Comparison of ENCODE assay signal across 26 cellular contexts in the genomic region with DNA sequence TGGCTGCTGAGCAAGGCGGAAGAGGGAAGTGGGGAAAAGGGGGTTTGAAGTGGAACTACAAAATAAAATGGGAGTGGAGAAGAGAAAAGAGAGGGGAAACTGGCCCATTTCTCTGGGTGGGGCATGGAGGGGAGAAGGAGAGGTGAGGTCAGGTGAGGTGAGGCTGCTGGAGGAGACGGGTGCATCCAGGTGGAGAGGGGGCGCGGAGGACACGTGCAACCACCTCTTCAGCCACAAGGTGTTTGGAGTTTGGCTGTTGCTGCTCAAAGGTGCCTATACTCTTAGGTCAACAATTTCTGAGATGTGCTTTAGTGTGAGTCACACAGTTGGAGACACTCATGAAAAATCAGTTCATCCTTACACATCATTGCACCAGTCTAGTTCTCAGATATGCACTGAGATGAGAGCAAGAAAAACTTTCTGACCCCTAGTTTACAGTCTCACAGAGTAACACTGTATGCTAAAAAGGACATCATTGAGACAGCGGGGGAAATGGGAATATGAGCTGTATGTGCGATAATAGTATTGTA. TPM values are rescaled to one million over a fixed set of nuclear protein-coding genes. Genes with fewer than 3 reads are reported as not detected.
DNase-seq lines count a peak whose midpoint lies in the region; ATAC-seq and TF ChIP-seq lines count a peak whose summit lies in the region.
"Had no signal": no experiment of that assay in that cellular context is flagged by ENCODE, and none has a peak within 500 bp of the region (broad histone marks: within the 10 kb centered on the region; RNA-seq: fewer than 3 reads in every experiment).

No MANE protein-coding gene starts in this region.

- H3K27me3 ChIP-seq in GM23248 (replicated peaks; ENCODE audit: insufficient read depth): peaks cover 27% of the 10 kb centered on the region
- H3K27me3 ChIP-seq: body of pancreas, ovary had no signal

- no peaks in the 10 kb centered on the region for H3K9me3 ChIP-seq in GM23248 (ENCODE audit: low read depth)
- H3K9me3 ChIP-seq: body of pancreas, esophagus muscularis mucosa, HAP-1, ovary, right atrium auricular region had no signal

- no peak overlapping the region for H2AFZ ChIP-seq in GM23248

- H3K9ac ChIP-seq in GM23248: no peak overlapping the region

- 90 to 94% methylated on average over 7 of the region's 7 CpGs for WGBS in GM23248 (ENCODE audit: low coverage in 1 of 2, low lambda C conversion rate in 2 of 2, missing lambda C conversion rate in 2 of 2), 2 experiments

- no peak overlapping the region for H3K4me3 ChIP-seq in GM23248
- H3K4me3 ChIP-seq: body of pancreas, esophagus muscularis mucosa, HAP-1, ovary, right atrium auricular region had no signal

- H3K4me1 Mint-ChIP-seq in type B pancreatic cell (ENCODE audit: unreplicated experiment): peaks cover 39% of the 10 kb centered on the region
- 0 out of 2 replicates have a peak, but pooled peaks cover 19% of the 10 kb centered on the region for H3K4me1 Mint-ChIP-seq in HFFc6 (ENCODE audit: low read depth)

- H3K36me3 Mint-ChIP-seq in type B pancreatic cell (no peaks in the 10 kb centered on the region), HFFc6 (ENCODE audit: low read depth) (no peaks in the 10 kb centered on the region)
- H3K36me3 Mint-ChIP-seq: CD8-positive, alpha-beta T cell; naive thymus-derived CD8-positive, alpha-beta T cell had no signal

- H3K27me3 Mint-ChIP-seq in type B pancreatic cell (peaks cover 53% of the 10 kb centered on the region), HFFc6 (ENCODE audit: insufficient read depth) (peaks cover 44% of the 10 kb centered on the region)

- no peaks in the 10 kb centered on the region for H3K36me3 ChIP-seq in GM23248 (ENCODE audit: low read depth)
- H3K36me3 ChIP-seq: esophagus muscularis mucosa, HAP-1, ovary, right atrium auricular region had no signal

- H3K27ac ChIP-seq in GM23248: no peak overlapping the region
- H3K27ac ChIP-seq: body of pancreas, esophagus muscularis mucosa, ovary, right atrium auricular region had no signal

- TF ChIP-seq CTCF in type B pancreatic cell (conservative IDR thresholded peaks at IDR 0.05): no peak
- no peak for TF ChIP-seq CTCF in HFFc6 (IDR thresholded peaks at IDR 0.05)

- H3K4me2 ChIP-seq in GM23248 (ENCODE audit: unreplicated experiment): no peak overlapping the region

- in situ Hi-C loops in GM23248 (cut with MboI): no loop called here

- H4K20me1 ChIP-seq in GM23248 (ENCODE audit: insufficient read depth): no peaks in the 10 kb centered on the region

- H3K4me1 ChIP-seq in GM23248 (ENCODE audit: insufficient read depth): no peaks in the 10 kb centered on the region
- H3K4me1 ChIP-seq: HAP-1 had no signal

- H3F3A ChIP-seq in GM23248 (ENCODE audit: insufficient read depth): no peaks in the 10 kb centered on the region

- H3K4me3 Mint-ChIP-seq in type B pancreatic cell (no peak overlapping the region), HFFc6 (no peak overlapping the region)
- H3K4me3 Mint-ChIP-seq: activated CD4-positive, alpha-beta T cell treated with anti-CD3 and anti-CD28 coated beads for 36 hours; CD8-positive, alpha-beta T cell; naive thymus-derived CD8-positive, alpha-beta T cell; stimulated activated naive CD8-positive, alpha-beta T cell treated with anti-CD3 and anti-CD28 coated beads, Interleukin-15, Interleukin-2, amounts not matched to agents 100 ng/mL and 50 ng/mL, for 24 hours had no signal

- H3K79me2 ChIP-seq in GM23248 (ENCODE audit: insufficient read depth): no peaks in the 10 kb centered on the region

- DNase-seq in GM23248: peak; percentile 54
- peak; percentile 32 for DNase-seq in SW480 (ENCODE audit: low spot score)
- DNase-seq in type B pancreatic cell (ENCODE audit: extremely low spot score, unreplicated experiment): no peak
- DNase-seq in HFFc6: no peak
- no peak for DNase-seq in NCI-H2107 treated with DMSO at 0.1 percent for 48 hours (lab: John Stamatoyannopoulos, UW; ENCODE audit: unreplicated experiment)
- DNase-seq: activated CD4-positive, alpha-beta T cell treated with anti-CD3 and anti-CD28 coated beads for 36 hours; activated T-cell treated with anti-CD3 and anti-CD28 coated beads, Interleukin-2, amount 50 U/mL, for 1 hour; body of pancreas; CD8-positive, alpha-beta T cell; DMS 273 treated with DMSO at 0.1 percent for 48 hours; effector CD8-positive, alpha-beta T cell; GDM1; hypothalamus; left ventricle myocardium superior; midbrain; naive thymus-derived CD8-positive, alpha-beta T cell; NCI-H2081; ovary; Right ventricle myocardium superior; SW 1271 had no signal

- H3K27ac Mint-ChIP-seq in type B pancreatic cell (peak overlapping the region; percentile 15), HFFc6 (no peak overlapping the region)
- H3K27ac Mint-ChIP-seq: activated CD4-positive, alpha-beta T cell treated with anti-CD3 and anti-CD28 coated beads for 36 hours; CD8-positive, alpha-beta T cell; stimulated activated naive CD8-positive, alpha-beta T cell treated with anti-CD3 and anti-CD28 coated beads, Interleukin-15, Interleukin-2, amounts not matched to agents 100 ng/mL and 50 ng/mL, for 24 hours had no signal

- ATAC-seq in esophagus mucosa (peak; percentile 34), HG03159 (IDR thresholded peaks at IDR 0.05; ENCODE audit: unreplicated experiment) (no peak)
- ATAC-seq: activated CD4-positive, alpha-beta T cell treated with anti-CD3 and anti-CD28 coated beads for 36 hours; body of pancreas; CD8-positive, alpha-beta T cell; left ventricle myocardium superior; naive thymus-derived CD8-positive, alpha-beta T cell had no signal

- no peaks in the 10 kb centered on the region for H3K9me3 Mint-ChIP-seq in type B pancreatic cell
- no peaks in the 10 kb centered on the region for H3K9me3 Mint-ChIP-seq in HFFc6
- H3K9me3 Mint-ChIP-seq: CD8-positive, alpha-beta T cell; naive thymus-derived CD8-positive, alpha-beta T cell; stimulated activated naive CD8-positive, alpha-beta T cell treated with anti-CD3 and anti-CD28 coated beads, Interleukin-15, Interleukin-2, amounts not matched to agents 100 ng/mL and 50 ng/mL, for 24 hours had no signal

- no peaks in the 10 kb centered on the region for H3K9me2 ChIP-seq in GM23248 (ENCODE audit: insufficient read depth)

RNA-seq across cellular contexts. Expression of gene SLC6A4, which starts 4.8 kb away (rescaled TPM):
- not detected in 2 replicates for total RNA-seq in GM23248 (2014; rRNA removed; shearing (Covaris generic))
- 0.03 and 0.05 TPM in 2 replicates for polyA plus RNA-seq in GM23248 (2016; fragmentation: Nextera tagmentation; extraction: Ambion mirVana)
- 1.5 TPM for total RNA-seq in esophagus mucosa
- total RNA-seq in type B pancreatic cell (ENCODE audit: low replicate concordance): 9.4 and 34.7 TPM in 2 replicates
- not detected for total RNA-seq in HFFc6 (2021; fragmentation: NEBNext Ultra II Directional; extraction: Animal tissue kit (Norgen Biotek cat#: 25700))
- total RNA-seq: activated CD4-positive, alpha-beta T cell treated with anti-CD3 and anti-CD28 coated beads for 36 hours; CD8-positive, alpha-beta T cell; left ventricle myocardium superior; naive thymus-derived CD8-positive, alpha-beta T cell had no signal

Comparison
In these comparisons a context has a peak if more than half of its experiments do, and no peak if none do; other contexts are left out.
1. DNase-seq: peak in GM23248 (single experiment) and SW480 (single experiment); none in type B pancreatic cell (single experiment), HFFc6 (single experiment) and NCI-H2107 treated with DMSO at 0.1 percent for 48 hours (single experiment).